In the genomic region with DNA sequence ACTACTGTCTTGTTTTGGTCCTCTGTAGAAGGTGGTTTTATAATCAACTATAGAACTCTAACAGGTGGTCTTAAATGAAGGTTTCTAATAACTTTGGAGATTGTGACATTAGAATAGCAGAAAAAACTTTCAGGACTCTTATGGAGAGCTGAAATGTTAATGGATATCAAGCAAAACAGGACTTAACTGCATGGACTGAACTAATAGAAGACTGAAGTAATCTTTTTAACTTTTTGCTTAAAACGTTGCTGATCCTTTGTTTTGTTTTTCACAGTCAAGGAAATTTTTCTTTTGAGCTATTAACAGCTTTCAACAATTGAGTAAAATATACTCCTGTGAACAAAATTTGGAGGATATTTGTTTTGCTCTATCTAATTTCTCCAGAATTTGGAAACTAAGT, we compare ENCODE assay signal across 23 cellular contexts. TPM values are rescaled to one million over a fixed set of nuclear protein-coding genes. Genes with fewer than 3 reads are reported as not detected.
DNase-seq lines count a peak whose midpoint lies in the region; ATAC-seq, FAIRE-seq and TF ChIP-seq lines count a peak whose summit lies in the region.
"Had no signal": no experiment of that assay in that cellular context is flagged by ENCODE, and none has a peak within 500 bp of the region (broad histone marks: within the 10 kb centered on the region; RNA-seq: fewer than 3 reads in every experiment).

No MANE protein-coding gene starts in this region.

- BruUV-seq in GM12878 (replicated peaks; lab: Mats Ljungman, UMichigan) = no TSS peak

- H3K4me2 ChIP-seq in GM12878 (ENCODE audit: control insufficient read depth, insufficient read depth) = no peak overlapping the region
- H3K4me2 ChIP-seq: BLaER1, GM23338 had no signal

- no peak for FAIRE-seq in GM12878 (lab: Jason Lieb, UNC)
- FAIRE-seq: A204.1, GM19239 had no signal

- peak; percentile 16 for DNase-seq in DMS53 (lab: John Stamatoyannopoulos, UW)
- DNase-seq in DMS53 treated with DMSO at 0.1 percent for 48 hours (lab: John Stamatoyannopoulos, UW; ENCODE audit: unreplicated experiment) = no peak
- peak; percentile 6 for DNase-seq in OCI-M1 (lab: John Stamatoyannopoulos, UW)
- DNase-seq in GM12878 (ENCODE audit: low read depth, low spot score) = no peak
- no peak for DNase-seq in NCI-H1048 (lab: John Stamatoyannopoulos, UW)
- DNase-seq in testis = no peak
- DNase-seq in activated T-cell treated with anti-CD3 and anti-CD28 coated beads, Interleukin-2, amount 50 U/mL, for 1 hour = no peak
- no peak for DNase-seq in ureter (ENCODE audit: low spot score)
- DNase-seq: Caco-2; CD4-positive, CD25-positive, alpha-beta regulatory T cell; CD8-positive, alpha-beta T cell; DMS153; DMS79 treated with DMSO at 0.1 percent for 48 hours; GF-D8; H9; HFFc6 had no signal

- TF ChIP-seq CTCF in GM12878 (IDR thresholded peaks at IDR 0.05 in 2 of 3, conservative IDR thresholded peaks at IDR 0.05 in 1 of 3; ENCODE audit: control insufficient read depth in 2 of 3, extremely low read depth in 1 of 3, insufficient read depth in 1 of 3, low read depth in 3 of 3, low read length in 3 of 3) (no peak), testis (IDR thresholded peaks at IDR 0.05) (no peak)

- in situ Hi-C loops in GM12878 (cut with MboI) = no loop called here

- no peak overlapping the region for H3K9ac ChIP-seq in GM12878 (ENCODE audit: control insufficient read depth, insufficient read depth, low read length)
- H3K9ac ChIP-seq: BLaER1 had no signal

- no peak for TF ChIP-seq EP300 in GM12878 (IDR thresholded peaks at IDR 0.05; ENCODE audit: borderline replicate concordance in 1 of 2, control insufficient read depth in 1 of 2, low read depth in 2 of 2, low read length in 2 of 2)

- H3K27me3 ChIP-seq in GM12878 (replicated peaks in 1 of 2; ENCODE audit: control insufficient read depth in 2 of 2, insufficient read depth in 2 of 2, low read length in 1 of 2) (no peaks in the 10 kb centered on the region), testis (no peaks in the 10 kb centered on the region)

- H3K27ac ChIP-seq in GM12878 (ENCODE audit: control insufficient read depth, insufficient read depth) (no peak overlapping the region), testis (no peak overlapping the region)
- H3K27ac ChIP-seq: 22Rv1, BLaER1, C4-2B had no signal

- no peaks in the 10 kb centered on the region for H3K79me2 ChIP-seq in GM12878 (ENCODE audit: control insufficient read depth, insufficient read depth, low read length)

- TF ChIP-seq POLR2A in GM12878 (IDR thresholded peaks at IDR 0.05; ENCODE audit: low read depth, low read length) (no peak), testis (IDR thresholded peaks at IDR 0.05) (no peak)

- H2AFZ ChIP-seq in GM12878 (ENCODE audit: control insufficient read depth, low read depth, low read length) = no peak overlapping the region
- H2AFZ ChIP-seq: GM23338 had no signal

- H4K20me1 ChIP-seq in GM12878 (ENCODE audit: control insufficient read depth, insufficient read depth) = no peaks in the 10 kb centered on the region
- H4K20me1 ChIP-seq: BLaER1 had no signal

- POLR2A ChIA-PET in GM12878 (lab: Charles Lee) = no interaction called here

- intact Hi-C loops in GM12878 (cut with micrococcal nuclease; ENCODE audit: unreplicated experiment) (no loop called here), testis (cut with DNase I; ENCODE audit: low total_unique reads) (no loop called here)

- CTCF ChIA-PET in GM12878 (lab: Yijun Ruan, JAX) = no interaction called here

- SMC1A ChIA-PET in GM12878 (lab: Charles Lee; ENCODE audit: uncharacterized antibody, unreplicated experiment) = no interaction called here

- H3K4me3 ChIP-seq in GM12878 = no peak overlapping the region
- no peak overlapping the region for H3K4me3 ChIP-seq in testis
- H3K4me3 ChIP-seq: BLaER1, GM23338 had no signal

- H3K36me3 ChIP-seq in GM12878 (ENCODE audit: control insufficient read depth in 2 of 2, insufficient read depth in 2 of 2, low read length in 1 of 2) (no peaks in the 10 kb centered on the region), testis (ENCODE audit: low read depth, missing control alignments) (no peaks in the 10 kb centered on the region)
- H3K36me3 ChIP-seq: BLaER1 had no signal

- RAD21 ChIA-PET in GM12878 (lab: Charles Lee; ENCODE audit: unreplicated experiment) = no interaction called here

- 0% methylated on average over 1 of the region's 1 CpG for WGBS in GM12878 (ENCODE audit: insufficient coverage, insufficient replicate concordance, low lambda C conversion rate, missing lambda C conversion rate)
- 45 to 60% methylated on average over 1 of the region's 1 CpG for WGBS in testis, 2 donors

- TF ChIP-seq RAD21 in GM12878 (IDR thresholded peaks at IDR 0.05; ENCODE audit: insufficient read depth, low read depth, low read length) = no peak

- H3K4me1 ChIP-seq in GM12878 (ENCODE audit: control insufficient read depth, insufficient read depth, low read length) (no peaks in the 10 kb centered on the region), testis (no peaks in the 10 kb centered on the region)
- H3K4me1 ChIP-seq: BLaER1 had no signal

- H3K9me3 ChIP-seq in GM12878 (replicated peaks; ENCODE audit: control insufficient read depth, insufficient read depth, low read length) (no peaks in the 10 kb centered on the region; the same call in 1 of the 3 replicates), testis (no peaks in the 10 kb centered on the region)
- H3K9me3 ChIP-seq: Caco-2 had no signal

- ATAC-seq in GM12878 = no peak
- ATAC-seq: CD8-positive, alpha-beta T cell; GM23338; HCT116 had no signal

TF ChIP-seq in GM12878, 131 proteins besides CTCF, POLR2A, EP300 and RAD21 (continues in another document):
- TF ChIP-seq, protein P1, sequence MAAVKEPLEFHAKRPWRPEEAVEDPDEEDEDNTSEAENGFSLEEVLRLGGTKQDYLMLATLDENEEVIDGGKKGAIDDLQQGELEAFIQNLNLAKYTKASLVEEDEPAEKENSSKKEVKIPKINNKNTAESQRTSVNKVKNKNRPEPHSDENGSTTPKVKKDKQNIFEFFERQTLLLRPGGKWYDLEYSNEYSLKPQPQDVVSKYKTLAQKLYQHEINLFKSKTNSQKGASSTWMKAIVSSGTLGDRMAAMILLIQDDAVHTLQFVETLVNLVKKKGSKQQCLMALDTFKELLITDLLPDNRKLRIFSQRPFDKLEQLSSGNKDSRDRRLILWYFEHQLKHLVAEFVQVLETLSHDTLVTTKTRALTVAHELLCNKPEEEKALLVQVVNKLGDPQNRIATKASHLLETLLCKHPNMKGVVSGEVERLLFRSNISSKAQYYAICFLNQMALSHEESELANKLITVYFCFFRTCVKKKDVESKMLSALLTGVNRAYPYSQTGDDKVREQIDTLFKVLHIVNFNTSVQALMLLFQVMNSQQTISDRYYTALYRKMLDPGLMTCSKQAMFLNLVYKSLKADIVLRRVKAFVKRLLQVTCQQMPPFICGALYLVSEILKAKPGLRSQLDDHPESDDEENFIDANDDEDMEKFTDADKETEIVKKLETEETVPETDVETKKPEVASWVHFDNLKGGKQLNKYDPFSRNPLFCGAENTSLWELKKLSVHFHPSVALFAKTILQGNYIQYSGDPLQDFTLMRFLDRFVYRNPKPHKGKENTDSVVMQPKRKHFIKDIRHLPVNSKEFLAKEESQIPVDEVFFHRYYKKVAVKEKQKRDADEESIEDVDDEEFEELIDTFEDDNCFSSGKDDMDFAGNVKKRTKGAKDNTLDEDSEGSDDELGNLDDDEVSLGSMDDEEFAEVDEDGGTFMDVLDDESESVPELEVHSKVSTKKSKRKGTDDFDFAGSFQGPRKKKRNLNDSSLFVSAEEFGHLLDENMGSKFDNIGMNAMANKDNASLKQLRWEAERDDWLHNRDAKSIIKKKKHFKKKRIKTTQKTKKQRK (IDR thresholded peaks at IDR 0.05; ENCODE audit: low read depth, low read length) = peak; percentile 27; the same call in 1 of the 2 replicates

RNA-seq across cellular contexts. Expression of a gene that starts 17.2 kb away (rescaled TPM):
- total RNA-seq in GM12878 (2013; cell fraction: nucleolus; rRNA removed) = 3.1 and 5.0 TPM in 2 replicates
- total RNA-seq in GM12878 (2014; rRNA removed) (20.6 and 25.9 TPM in 2 replicates), GM12878 (2014; rRNA removed; fragmentation: Illumina TruSeq; extraction: Trizol) (20.9 and 21.3 TPM in 2 replicates), GM12878 (2021) (13.1 and 14.7 TPM in 2 replicates), testis (10 to 100 TPM; 55.6 to 66.8 TPM), ureter (10.1 TPM)
- 11.7 TPM for polyA plus RNA-seq in GM12878 (2011; ENCODE audit: low read depth)
- polyA plus RNA-seq in GM12878 (2011; rRNA removed) (38.1 and 55.8 TPM in 2 replicates), GM12878 (2014; fragmentation: Illumina TruSeq; extraction: Trizol) (21.1 and 28.9 TPM in 2 replicates), GM12878 (2014; fragmentation: Nextera tagmentation; extraction: Ambion mirVana) (10 to 100 TPM; 17.4 to 30.0 TPM), GM12878 (2014; rRNA removed) (10.4 and 10.8 TPM in 2 replicates), GM12878 (2016; fragmentation: Nextera tagmentation; extraction: Ambion mirVana) (10 to 100 TPM; 22.6 to 23.4 TPM), testis (ENCODE audit: insufficient read depth, low read depth, low replicate concordance) (41.4 TPM)
- 10.0 and 11.6 TPM in 2 replicates for polyA plus RNA-seq in GM12878 (2011; cell fraction: cytosol; rRNA removed)
- polyA plus RNA-seq in GM12878 (2011; cell fraction: nucleus; rRNA removed) = 5.0 and 5.7 TPM in 2 replicates
- polyA plus RNA-seq in GM12878 (2012) = 12.7 and 14.9 TPM in 2 replicates
- 13.7 and 19.9 TPM in 2 replicates for polyA minus RNA-seq in GM12878 (2011; rRNA and poly(A)+ RNA removed)
- polyA minus RNA-seq in GM12878 (2011; cell fraction: cytosol; rRNA and poly(A)+ RNA removed) = 6.7 and 7.9 TPM in 2 replicates
- 1.3 and 2.3 TPM in 2 replicates for polyA minus RNA-seq in GM12878 (2011; cell fraction: nucleus; rRNA and poly(A)+ RNA removed)

Comparison
In these comparisons a context has a peak if more than half of its experiments do, and no peak if none do; other contexts are left out.
1. DNase-seq: peak in DMS53 (single experiment) and OCI-M1 (single experiment); none in DMS53 treated with DMSO at 0.1 percent for 48 hours (single experiment), GM12878 (single experiment), NCI-H1048 (single experiment), testis (single experiment), activated T-cell treated with anti-CD3 and anti-CD28 coated beads, Interleukin-2, amount 50 U/mL, for 1 hour (single experiment) and ureter (single experiment).